In the genomic region with DNA sequence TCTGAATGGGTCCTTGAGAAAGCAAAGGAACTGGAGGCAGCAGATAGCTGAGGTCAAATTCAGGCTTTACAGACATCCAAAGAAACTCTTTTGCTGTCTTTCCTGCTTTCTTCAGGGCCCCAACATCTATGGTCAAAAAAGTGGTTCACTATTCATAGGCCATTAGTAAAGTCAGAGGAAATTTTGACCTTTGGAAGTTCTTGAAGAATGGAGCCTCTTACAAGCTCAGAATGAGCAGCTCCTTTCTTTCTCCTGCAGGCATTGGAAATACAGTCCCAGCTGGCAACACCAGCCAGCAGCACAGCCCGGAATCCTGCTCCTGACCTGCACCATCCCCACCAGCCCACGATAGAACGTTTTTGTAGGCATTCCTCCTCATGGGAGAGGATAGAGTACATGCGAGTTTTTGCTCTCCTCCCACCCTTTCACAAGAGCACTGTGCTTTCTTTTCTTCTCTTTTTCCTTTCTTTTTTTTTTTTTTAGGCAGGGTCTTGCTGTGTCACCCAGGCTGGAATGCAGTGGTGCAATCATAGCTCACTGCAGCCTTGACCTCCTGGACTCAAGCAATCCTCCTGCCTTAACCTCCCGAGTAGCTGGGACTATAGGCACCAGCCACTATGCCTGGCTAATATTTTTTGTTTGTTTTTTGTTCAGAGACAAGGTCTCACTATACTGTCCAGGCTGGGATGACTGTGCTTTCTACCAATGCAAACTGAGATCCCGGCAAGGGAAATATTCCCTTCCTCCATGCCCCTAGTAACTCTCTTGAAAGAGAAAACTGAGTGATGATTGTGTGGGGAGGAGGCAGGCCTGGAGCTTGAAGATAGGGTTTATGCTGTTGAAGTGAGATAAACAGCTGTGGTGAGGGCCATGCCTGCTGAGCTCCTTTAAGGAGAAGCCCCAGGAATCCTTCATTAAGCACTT, we compare ENCODE assay signal across 1 cellular context.
TF ChIP-seq lines count a peak whose summit lies in the region.

No MANE protein-coding gene starts in this region.

TF ChIP-seq in K562, 482 proteins besides CTCF, POLR2A, EP300 and RAD21 (continued from another document and continues in another):
- TF ChIP-seq, protein P1, sequence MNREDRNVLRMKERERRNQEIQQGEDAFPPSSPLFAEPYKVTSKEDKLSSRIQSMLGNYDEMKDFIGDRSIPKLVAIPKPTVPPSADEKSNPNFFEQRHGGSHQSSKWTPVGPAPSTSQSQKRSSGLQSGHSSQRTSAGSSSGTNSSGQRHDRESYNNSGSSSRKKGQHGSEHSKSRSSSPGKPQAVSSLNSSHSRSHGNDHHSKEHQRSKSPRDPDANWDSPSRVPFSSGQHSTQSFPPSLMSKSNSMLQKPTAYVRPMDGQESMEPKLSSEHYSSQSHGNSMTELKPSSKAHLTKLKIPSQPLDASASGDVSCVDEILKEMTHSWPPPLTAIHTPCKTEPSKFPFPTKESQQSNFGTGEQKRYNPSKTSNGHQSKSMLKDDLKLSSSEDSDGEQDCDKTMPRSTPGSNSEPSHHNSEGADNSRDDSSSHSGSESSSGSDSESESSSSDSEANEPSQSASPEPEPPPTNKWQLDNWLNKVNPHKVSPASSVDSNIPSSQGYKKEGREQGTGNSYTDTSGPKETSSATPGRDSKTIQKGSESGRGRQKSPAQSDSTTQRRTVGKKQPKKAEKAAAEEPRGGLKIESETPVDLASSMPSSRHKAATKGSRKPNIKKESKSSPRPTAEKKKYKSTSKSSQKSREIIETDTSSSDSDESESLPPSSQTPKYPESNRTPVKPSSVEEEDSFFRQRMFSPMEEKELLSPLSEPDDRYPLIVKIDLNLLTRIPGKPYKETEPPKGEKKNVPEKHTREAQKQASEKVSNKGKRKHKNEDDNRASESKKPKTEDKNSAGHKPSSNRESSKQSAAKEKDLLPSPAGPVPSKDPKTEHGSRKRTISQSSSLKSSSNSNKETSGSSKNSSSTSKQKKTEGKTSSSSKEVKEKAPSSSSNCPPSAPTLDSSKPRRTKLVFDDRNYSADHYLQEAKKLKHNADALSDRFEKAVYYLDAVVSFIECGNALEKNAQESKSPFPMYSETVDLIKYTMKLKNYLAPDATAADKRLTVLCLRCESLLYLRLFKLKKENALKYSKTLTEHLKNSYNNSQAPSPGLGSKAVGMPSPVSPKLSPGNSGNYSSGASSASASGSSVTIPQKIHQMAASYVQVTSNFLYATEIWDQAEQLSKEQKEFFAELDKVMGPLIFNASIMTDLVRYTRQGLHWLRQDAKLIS (CRISPR knock-in tag; IDR thresholded peaks at IDR 0.05): no peak
- TF ChIP-seq HMGN3 (IDR thresholded peaks at IDR 0.05; ENCODE audit: borderline replicate concordance, extremely low read depth, insufficient read length, low read depth, low read length): peak; percentile 68
- TF ChIP-seq TGIF2 (CRISPR knock-in tag; IDR thresholded peaks at IDR 0.05): no peak
- TF ChIP-seq SUPT5H (IDR thresholded peaks at IDR 0.05): no peak
- TF ChIP-seq, protein P2, sequence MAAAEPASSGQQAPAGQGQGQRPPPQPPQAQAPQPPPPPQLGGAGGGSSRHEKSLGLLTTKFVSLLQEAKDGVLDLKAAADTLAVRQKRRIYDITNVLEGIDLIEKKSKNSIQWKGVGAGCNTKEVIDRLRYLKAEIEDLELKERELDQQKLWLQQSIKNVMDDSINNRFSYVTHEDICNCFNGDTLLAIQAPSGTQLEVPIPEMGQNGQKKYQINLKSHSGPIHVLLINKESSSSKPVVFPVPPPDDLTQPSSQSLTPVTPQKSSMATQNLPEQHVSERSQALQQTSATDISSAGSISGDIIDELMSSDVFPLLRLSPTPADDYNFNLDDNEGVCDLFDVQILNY (CRISPR knock-in tag; IDR thresholded peaks at IDR 0.05): no peak
- no peak; a peak in 1 of 4 replicates for TF ChIP-seq NRF1 (conservative IDR thresholded peaks at IDR 0.05 in 1 of 2, IDR thresholded peaks at IDR 0.05 in 1 of 2)
- TF ChIP-seq PHB2 (IDR thresholded peaks at IDR 0.05; ENCODE audit: low read depth): peak; percentile 95
- no peak for TF ChIP-seq E2F3 (CRISPR knock-in tag; IDR thresholded peaks at IDR 0.05)
- no peak for TF ChIP-seq CBX2 (IDR thresholded peaks at IDR 0.05; ENCODE audit: insufficient read depth, low read length, poor library complexity, severe bottlenecking)
- no peak for TF ChIP-seq CBX8 (IDR thresholded peaks at IDR 0.05; ENCODE audit: borderline replicate concordance, extremely low read depth, low read depth, low read length, poor library complexity, severe bottlenecking)
- peak; percentile 97 to 98 for TF ChIP-seq RCOR1 (IDR thresholded peaks at IDR 0.05; ENCODE audit: borderline replicate concordance in 1 of 2, low read depth in 2 of 2, low read length in 2 of 2)
- peak; percentile 75; the same call in 1 of the 2 replicates for TF ChIP-seq FOXJ2 (tag; IDR thresholded peaks at IDR 0.05)
- peak; percentile 35; the same call in 1 of the 2 replicates for TF ChIP-seq CBX5 (IDR thresholded peaks at IDR 0.05; ENCODE audit: borderline replicate concordance, low read depth)
- TF ChIP-seq ZNF639 (CRISPR knock-in tag; conservative IDR thresholded peaks at IDR 0.05 in 1 of 2, IDR thresholded peaks at IDR 0.05 in 1 of 2): peak in 1 of 2 experiments; percentile 95; a peak in 2 of 4 replicates
- TF ChIP-seq TCF7L2 (IDR thresholded peaks at IDR 0.05; ENCODE audit: low read depth, low read length): peak; percentile 11; the same call in 1 of the 2 replicates
- TF ChIP-seq HES1 (IDR thresholded peaks at IDR 0.05; ENCODE audit: low read depth): peak; percentile 86
- peak; percentile 33; the same call in 1 of the 2 replicates for TF ChIP-seq NR2C1 (IDR thresholded peaks at IDR 0.05)
- peak; percentile 50 for TF ChIP-seq NR2C1 (tag; IDR thresholded peaks at IDR 0.05)
- no peak for TF ChIP-seq ELK1 (CRISPR knock-in tag; IDR thresholded peaks at IDR 0.05)
- no peak for TF ChIP-seq MLX (CRISPR knock-in tag; conservative IDR thresholded peaks at IDR 0.05)
- TF ChIP-seq KDM1A (IDR thresholded peaks at IDR 0.05): peak; percentile 96 to 98
- no peak for TF ChIP-seq U2AF1 (optimal IDR thresholded peaks at IDR 0.05; ENCODE audit: low read depth, low read length)
- TF ChIP-seq ZNF282 (CRISPR knock-in tag; IDR thresholded peaks at IDR 0.05): no peak
- TF ChIP-seq PRMT5 (CRISPR knock-in tag; IDR thresholded peaks at IDR 0.05): no peak
- TF ChIP-seq XRCC5 (IDR thresholded peaks at IDR 0.05; ENCODE audit: low read depth, low read length): peak; percentile 74; the same call in 1 of the 2 replicates
- no peak; the same call in 1 of the 2 replicates for TF ChIP-seq BCL6 (CRISPR knock-in tag; IDR thresholded peaks at IDR 0.05)
- peak in 1 of 2 experiments; percentile 60; a peak in 1 of 4 replicates for TF ChIP-seq KDM4B (IDR thresholded peaks at IDR 0.05; ENCODE audit: borderline replicate concordance in 2 of 2, low read depth in 1 of 2)
- TF ChIP-seq KLF10 (CRISPR knock-in tag; IDR thresholded peaks at IDR 0.05): no peak
- peak; percentile 100 for TF ChIP-seq DPF2 (IDR thresholded peaks at IDR 0.05)
- TF ChIP-seq TCF7 (IDR thresholded peaks at IDR 0.05; ENCODE audit: borderline replicate concordance): peak; percentile 83; the same call in 1 of the 2 replicates
- no peak for TF ChIP-seq HNRNPLL (IDR thresholded peaks at IDR 0.05; ENCODE audit: low read depth, low read length, poor library complexity, severe bottlenecking)
- TF ChIP-seq NBN (IDR thresholded peaks at IDR 0.05; ENCODE audit: low read depth): peak; percentile 98
- TF ChIP-seq RBM34 (IDR thresholded peaks at IDR 0.05; ENCODE audit: borderline replicate concordance, insufficient read depth, low read length): no peak
- 0 out of 4 replicates have a peak, but pooled peaks of 1 of the 2 experiments have one; percentile 62 for TF ChIP-seq BCLAF1 (IDR thresholded peaks at IDR 0.05; ENCODE audit: borderline replicate concordance in 1 of 2, control insufficient read depth in 1 of 2, low read depth in 2 of 2, low read length in 1 of 2)
- peak; percentile 90 for TF ChIP-seq C11orf30 (IDR thresholded peaks at IDR 0.05; ENCODE audit: low read depth)
- no peak for TF ChIP-seq ZKSCAN3 (CRISPR knock-in tag; IDR thresholded peaks at IDR 0.05)
- peak; percentile 94 for TF ChIP-seq MTA3 (IDR thresholded peaks at IDR 0.05; ENCODE audit: borderline replicate concordance)
- TF ChIP-seq FOXO4 (CRISPR knock-in tag; IDR thresholded peaks at IDR 0.05): no peak
- TF ChIP-seq, protein P3, sequence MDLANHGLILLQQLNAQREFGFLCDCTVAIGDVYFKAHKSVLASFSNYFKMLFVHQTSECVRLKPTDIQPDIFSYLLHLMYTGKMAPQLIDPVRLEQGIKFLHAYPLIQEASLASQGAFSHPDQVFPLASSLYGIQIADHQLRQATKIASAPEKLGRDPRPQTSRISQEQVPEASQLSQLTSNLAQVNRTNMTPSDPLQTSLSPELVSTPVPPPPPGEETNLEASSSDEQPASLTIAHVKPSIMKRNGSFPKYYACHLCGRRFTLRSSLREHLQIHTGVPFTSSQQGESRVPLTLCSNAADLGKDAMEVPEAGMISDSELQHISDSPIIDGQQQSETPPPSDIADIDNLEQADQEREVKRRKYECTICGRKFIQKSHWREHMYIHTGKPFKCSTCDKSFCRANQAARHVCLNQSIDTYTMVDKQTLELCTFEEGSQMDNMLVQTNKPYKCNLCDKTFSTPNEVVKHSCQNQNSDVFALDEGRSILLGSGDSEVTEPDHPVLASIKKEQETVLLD (IDR thresholded peaks at IDR 0.05): 0 out of 2 replicates have a peak, but pooled peaks have one; percentile 74
- TF ChIP-seq RBM25 (IDR thresholded peaks at IDR 0.05; ENCODE audit: low read depth, low read length, severe bottlenecking): peak; percentile 45
- no peak for TF ChIP-seq PHF8 (IDR thresholded peaks at IDR 0.05; ENCODE audit: borderline replicate concordance, low read length)
- no peak for TF ChIP-seq POLR2H (tag; IDR thresholded peaks at IDR 0.05; ENCODE audit: low read depth)
- TF ChIP-seq ASH1L (IDR thresholded peaks at IDR 0.05; ENCODE audit: borderline replicate concordance, low read depth, partially characterized antibody): no peak
